Comparison of ENCODE assay signal across 10 cellular contexts in genomic region chr1:211939876-211940468, GRCh38.
DNase-seq lines count a peak whose midpoint lies in the region; ATAC-seq and TF ChIP-seq lines count a peak whose summit lies in the region.
"Had no signal": no experiment of that assay in that cellular context is flagged by ENCODE, and none has a peak within 500 bp of the region (broad histone marks: within the 10 kb centered on the region; RNA-seq: fewer than 3 reads in every experiment).

No MANE protein-coding gene starts in this region.

- H3K27me3 ChIP-seq in adrenal gland: no peaks in the 10 kb centered on the region

- TF ChIP-seq CTCF in endothelial cell (IDR thresholded peaks at IDR 0.05; ENCODE audit: unreplicated experiment): no peak
- no peak for TF ChIP-seq CTCF in adrenal gland (IDR thresholded peaks at IDR 0.05)

- peaks cover 0 to 4% of the 10 kb centered on the region in 2 donors for H3K4me1 ChIP-seq in adrenal gland (replicated peaks in 1 of 2)

- no peaks in the 10 kb centered on the region for H3K9me3 Mint-ChIP-seq in endothelial cell (ENCODE audit: unreplicated experiment)
- H3K9me3 Mint-ChIP-seq: T-helper 1 cell treated with Interleukin-12 subunit alpha and Interleukin-12 subunit beta and Interleukin-4 antibody, amounts not matched to agents 30 μg/mL and 1 μg/mL, for 36 hours had no signal

- intact Hi-C loops in adrenal gland (cut with DNase I): loop anchor here (10.0 kb wide), 2 partner anchors 105 to 245 kb away; partner anchors contain the start of gene LPGAT1 (in 1 of the 2)

- H3K36me3 Mint-ChIP-seq in endothelial cell (ENCODE audit: low read depth, unreplicated experiment): no peaks in the 10 kb centered on the region

- 88 to 95% (median 91%) methylated on average over 3 of the region's 3 CpGs for WGBS in adrenal gland, 4 donors

- H3K36me3 ChIP-seq in adrenal gland (replicated peaks in 1 of 2): no peaks in the 10 kb centered on the region

- no peak overlapping the region for H3K27ac ChIP-seq in adrenal gland

- H3K9me3 ChIP-seq in adrenal gland (replicated peaks in 1 of 3): no peaks in the 10 kb centered on the region

- H3K4me3 ChIP-seq in adrenal gland: no peak overlapping the region

- TF ChIP-seq POLR2A in adrenal gland (IDR thresholded peaks at IDR 0.05): no peak

- H3K27me3 Mint-ChIP-seq in endothelial cell (ENCODE audit: unreplicated experiment): no peaks in the 10 kb centered on the region

- H3K27ac Mint-ChIP-seq in endothelial cell (ENCODE audit: unreplicated experiment): no peak overlapping the region

- DNase-seq in NCI-H128 (lab: John Stamatoyannopoulos, UW; ENCODE audit: unreplicated experiment) (peak; percentile 6), endothelial cell (ENCODE audit: low spot score) (no peak), SHP77 treated with DMSO at 0.1 percent for 48 hours (lab: John Stamatoyannopoulos, UW) (no peak), OCI-M2 (lab: John Stamatoyannopoulos, UW; ENCODE audit: unreplicated experiment) (no peak), adrenal gland (no peak)
- peak; percentile 27 to 55 (median 53) for DNase-seq in stimulated activated CD4-positive, alpha-beta T cell treated with anti-CD3 and anti-CD28 coated beads, Interleukin-12 subunit alpha, Interleukin-12 subunit beta, amount 100 ng/mL, for 48 hours (ENCODE audit: low read depth in 2 of 3, low spot score in 1 of 3)

- ATAC-seq in GM18861 (IDR thresholded peaks at IDR 0.05; ENCODE audit: unreplicated experiment): peak; percentile 67
- ATAC-seq in GM21723 (IDR thresholded peaks at IDR 0.05; ENCODE audit: unreplicated experiment): peak; percentile 79
- ATAC-seq: HCT116 had no signal

- H3K4me3 Mint-ChIP-seq in endothelial cell (ENCODE audit: unreplicated experiment): no peak overlapping the region
- H3K4me3 Mint-ChIP-seq: T-helper 1 cell treated with Interleukin-12 subunit alpha and Interleukin-12 subunit beta and Interleukin-4 antibody, amounts not matched to agents 30 μg/mL and 1 μg/mL, for 36 hours had no signal

- peaks cover 5% of the 10 kb centered on the region for H3K4me1 Mint-ChIP-seq in endothelial cell (ENCODE audit: unreplicated experiment)

Comparison
In these comparisons a context has a peak if more than half of its experiments do, and no peak if none do; other contexts are left out.
1. DNase-seq: peak in NCI-H128 (single experiment) and stimulated activated CD4-positive, alpha-beta T cell treated with anti-CD3 and anti-CD28 coated beads, Interleukin-12 subunit alpha, Interleukin-12 subunit beta, amount 100 ng/mL, for 48 hours (3 of 3); none in endothelial cell (single experiment), SHP77 treated with DMSO at 0.1 percent for 48 hours (single experiment), OCI-M2 (single experiment) and adrenal gland (0 of 7).